In the genomic region with DNA sequence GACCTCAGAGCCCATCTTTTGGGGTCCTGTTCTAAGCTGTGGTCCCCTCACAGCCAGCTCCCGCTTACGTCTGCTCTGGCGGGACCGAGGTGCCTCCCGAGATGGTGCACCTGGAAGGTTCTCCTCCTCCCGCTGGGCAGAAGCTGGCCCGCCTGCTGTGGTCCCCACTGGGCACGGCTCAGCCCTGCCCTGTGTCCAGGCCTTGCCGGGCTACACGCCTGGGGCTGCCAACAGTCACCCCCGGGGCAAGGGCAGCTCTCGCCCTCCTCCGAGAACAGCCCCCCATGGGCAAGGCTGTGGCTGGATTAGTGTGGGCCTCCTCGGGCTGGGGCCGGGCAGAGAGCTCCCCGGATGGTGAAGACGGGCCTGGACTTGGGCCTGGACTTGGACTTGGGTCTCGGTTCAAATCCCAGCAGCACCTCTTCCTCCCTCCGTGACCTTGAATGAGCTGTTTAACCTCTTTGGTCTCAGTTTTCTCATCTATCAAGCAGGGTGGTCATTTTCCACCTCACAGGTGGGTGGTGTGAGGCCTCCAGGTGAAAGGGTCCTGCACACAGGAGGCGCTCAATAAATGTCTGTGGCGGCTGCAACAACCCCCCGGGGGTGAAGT, we compare ENCODE assay signal across 15 cellular contexts. TPM values are rescaled to one million over a fixed set of nuclear protein-coding genes. Genes with fewer than 3 reads are reported as not detected.
DNase-seq lines count a peak whose midpoint lies in the region; ATAC-seq and TF ChIP-seq lines count a peak whose summit lies in the region.
"Had no signal": no experiment of that assay in that cellular context is flagged by ENCODE, and none has a peak within 500 bp of the region (broad histone marks: within the 10 kb centered on the region; RNA-seq: fewer than 3 reads in every experiment).

No MANE protein-coding gene starts in this region.

- peak overlapping the region in 3 of 4 donors; percentile 89 to 97 (median 96) for H3K27ac ChIP-seq in Peyer's patch
- H3K27ac ChIP-seq: psoas muscle, SJSA1 had no signal

- TF ChIP-seq POLR2A in Peyer's patch (IDR thresholded peaks at IDR 0.05), result no peak

- peaks cover 29% of the 10 kb centered on the region for H3K36me3 Mint-ChIP-seq in stimulated activated memory B cell treated with anti-CD40 and anti-IgM and Interleukin-4, amounts not matched to agents 10 μg/mL and 1 μg/mL and 100 μg/mL, for 72 hours

- DNase-seq in activated CD4-positive, alpha-beta T cell treated with anti-CD3 and anti-CD28 coated beads for 48 hours, result peak; percentile 15
- DNase-seq in activated CD4-positive, alpha-beta T cell treated with anti-CD3 and anti-CD28 coated beads, Interleukin-2, amount 50 U/mL, for 48 hours, result no peak
- peak in 2 of 3 donors; percentile 65 to 76 for DNase-seq in Peyer's patch
- DNase-seq in epithelial cell of proximal tubule (ENCODE audit: low read depth), result no peak
- DNase-seq in cerebellum (ENCODE audit: low spot score), result no peak
- DNase-seq: amniotic stem cell; IMR-90; NCI-H2107; psoas muscle; stimulated activated CD4-positive, alpha-beta T cell treated with anti-CD3 and anti-CD28 coated beads, Interleukin-4, amount 100 ng/mL, for 24 hours had no signal

- H3K9me3 ChIP-seq in Peyer's patch, result no peaks in the 10 kb centered on the region
- H3K9me3 ChIP-seq: psoas muscle, SJSA1 had no signal

- peaks cover 4% of the 10 kb centered on the region for H3K4me1 Mint-ChIP-seq in stimulated activated memory B cell treated with anti-CD40 and anti-IgM and Interleukin-4, amounts not matched to agents 10 μg/mL and 1 μg/mL and 100 μg/mL, for 72 hours

- no peaks in the 10 kb centered on the region for H3K27me3 ChIP-seq in Peyer's patch
- H3K27me3 ChIP-seq: SJSA1 had no signal

- peak overlapping the region; percentile 34 for H3K4me3 Mint-ChIP-seq in stimulated activated memory B cell treated with anti-CD40 and anti-IgM and Interleukin-4, amounts not matched to agents 10 μg/mL and 1 μg/mL and 100 μg/mL, for 72 hours

- H3K4me3 ChIP-seq in Peyer's patch (peak overlapping the region in 2 of 4 donors; percentile 69 to 73), epithelial cell of proximal tubule (ENCODE audit: low read depth, low read length) (peak overlapping the region; percentile 84)
- H3K4me3 ChIP-seq: psoas muscle, SJSA1 had no signal

- peaks cover 0 to 10% (median 0%) of the 10 kb centered on the region in 3 donors for H3K36me3 ChIP-seq in Peyer's patch
- H3K36me3 ChIP-seq: SJSA1 had no signal

- no peaks in the 10 kb centered on the region for H3K27me3 Mint-ChIP-seq in stimulated activated memory B cell treated with anti-CD40 and anti-IgM and Interleukin-4, amounts not matched to agents 10 μg/mL and 1 μg/mL and 100 μg/mL, for 72 hours

- peaks cover 0 to 26% (median 0%) of the 10 kb centered on the region in 4 donors for H3K4me1 ChIP-seq in Peyer's patch
- H3K4me1 ChIP-seq: psoas muscle had no signal

- no peak for ATAC-seq in stimulated activated memory B cell treated with anti-CD40 and anti-IgM and Interleukin-4, amounts not matched to agents 10 μg/mL and 1 μg/mL and 100 μg/mL, for 72 hours
- ATAC-seq in GM19452 (IDR thresholded peaks at IDR 0.05; ENCODE audit: unreplicated experiment), result no peak
- no peak for ATAC-seq in HG02610 (IDR thresholded peaks at IDR 0.05; ENCODE audit: unreplicated experiment)
- ATAC-seq: psoas muscle had no signal

- peaks cover 3% of the 10 kb centered on the region for H3K9me3 Mint-ChIP-seq in stimulated activated memory B cell treated with anti-CD40 and anti-IgM and Interleukin-4, amounts not matched to agents 10 μg/mL and 1 μg/mL and 100 μg/mL, for 72 hours

- TF ChIP-seq CTCF in Peyer's patch (IDR thresholded peaks at IDR 0.05) (no peak), epithelial cell of proximal tubule (conservative IDR thresholded peaks at IDR 0.05; ENCODE audit: low read depth, low read length) (no peak)

- peak overlapping the region; percentile 55 for H3K27ac Mint-ChIP-seq in stimulated activated memory B cell treated with anti-CD40 and anti-IgM and Interleukin-4, amounts not matched to agents 10 μg/mL and 1 μg/mL and 100 μg/mL, for 72 hours

RNA-seq across cellular contexts. Expression of a gene that starts 1.0 kb away (rescaled TPM):
- total RNA-seq in Peyer's patch (100 to 1,000 TPM in 3 of 4 donors, 10 to 100 TPM in 1; 83.3 to 421 (median 306) TPM), epithelial cell of proximal tubule (5.4 and 6.5 TPM in 2 replicates), cerebellum (not detected)
- total RNA-seq: SJSA1 had no signal

RNA-seq across cellular contexts. Expression of a gene that starts 25.5 kb away (rescaled TPM):
- total RNA-seq in Peyer's patch, result not detected
- total RNA-seq in epithelial cell of proximal tubule, result 0.06 and 0.65 TPM in 2 replicates
- 1.1 TPM for total RNA-seq in cerebellum
- total RNA-seq: H1, IMR-90, SJSA1 had no signal

RNA-seq across cellular contexts. Expression of a gene that starts 52.3 kb away (rescaled TPM):
- total RNA-seq in Peyer's patch, result 10 to 100 TPM; 40.8 to 51.7 (median 46.4) TPM
- 38.7 and 55.5 TPM in 2 replicates for total RNA-seq in epithelial cell of proximal tubule
- total RNA-seq in cerebellum, result 22.2 TPM

Comparison
In these comparisons a context has a peak if more than half of its experiments do, and no peak if none do; other contexts are left out.
1. DNase-seq: peak in activated CD4-positive, alpha-beta T cell treated with anti-CD3 and anti-CD28 coated beads for 48 hours (single experiment) and Peyer's patch (2 of 3); none in activated CD4-positive, alpha-beta T cell treated with anti-CD3 and anti-CD28 coated beads, Interleukin-2, amount 50 U/mL, for 48 hours (0 of 2), epithelial cell of proximal tubule (single experiment) and cerebellum (single experiment).
2. RNA of a gene that starts 1.0 kb away (total RNA-seq): 83.3 to 421 TPM in Peyer's patch; 5.4 to 6.5 TPM in epithelial cell of proximal tubule and not detected in cerebellum (single experiment); every median in the first group is over 10 times any median in the second.